ENCODE assay signal across 18 cellular contexts in the genomic region with DNA sequence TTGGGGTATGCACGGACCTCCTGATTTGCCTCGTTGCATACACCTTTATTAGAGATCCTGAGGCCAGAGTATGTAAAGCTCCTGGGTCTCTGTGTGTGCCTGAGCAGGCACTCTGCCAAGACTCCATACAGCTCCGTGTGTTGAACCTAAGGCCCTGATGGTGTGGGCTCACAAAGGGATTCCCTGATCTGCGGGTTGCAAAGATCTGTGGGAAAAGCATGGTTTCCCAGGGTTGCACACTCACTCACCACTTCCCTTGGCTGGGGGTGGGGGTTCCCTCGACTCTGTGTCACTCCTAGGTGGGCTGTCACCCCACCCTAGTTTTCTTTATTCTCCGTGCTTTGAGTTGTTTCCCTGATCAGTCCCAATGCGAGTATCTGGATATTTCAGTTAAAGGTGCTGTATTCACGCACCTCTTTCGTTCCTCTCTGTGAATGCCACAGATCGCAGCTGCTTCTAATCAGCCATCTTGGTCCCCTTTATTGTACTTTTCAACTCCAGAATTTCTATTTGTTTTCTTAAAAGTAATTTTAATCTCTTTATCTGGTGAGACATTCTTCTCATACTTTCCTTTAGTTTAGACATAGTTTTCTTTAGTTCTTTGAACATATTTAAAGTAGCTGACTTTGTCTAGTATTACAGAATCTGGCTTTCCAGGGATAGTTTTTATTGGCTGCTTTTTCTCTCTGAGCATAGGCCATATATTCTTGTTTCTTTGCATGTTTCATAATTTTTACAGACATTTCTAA. TPM values are rescaled to one million over a fixed set of nuclear protein-coding genes. Genes with fewer than 3 reads are reported as not detected.
A peak's percentile ranks its signal among the peaks of the same experiment; 100 is the strongest.
DNase-seq lines count a peak whose midpoint lies in the region; ATAC-seq and TF ChIP-seq lines count a peak whose summit lies in the region.
"Had no signal": no experiment of that assay in that cellular context is flagged by ENCODE, and none has a peak within 500 bp of the region (broad histone marks: within the 10 kb centered on the region; RNA-seq: fewer than 3 reads in every experiment).

No MANE protein-coding gene starts in this region.

- peak overlapping the region; percentile 93 for H2BK120ac ChIP-seq in IMR-90 (ENCODE audit: low read depth, low read length)
- H2BK120ac ChIP-seq in mesendoderm (ENCODE audit: low read depth, low read length) = peak overlapping the region; percentile 28

- H3K4me1 Mint-ChIP-seq in brain = no peaks in the 10 kb centered on the region
- no peaks in the 10 kb centered on the region for H3K4me1 Mint-ChIP-seq in glutamatergic neuron (ENCODE audit: low read depth, unreplicated experiment)

- POLR2A ChIA-PET in AG04450 (lab: Yijun Ruan, JAX) = interaction anchor here (0.6 to 1.5 kb wide), 8 partner anchors 19 to 163 kb away, joined by 3 to 5 read pairs (median 3); partner anchors contain the start of gene F3
- POLR2A ChIA-PET in IMR-90 (lab: Charles Lee; ENCODE audit: unreplicated experiment) = interaction anchor here (0.6 to 2.4 kb wide), 8 partner anchors 8 to 66 kb away, joined by 3 to 28 read pairs (median 4); partner anchors contain the start of gene F3

- H3K4me3 Mint-ChIP-seq in brain = no peak overlapping the region
- H3K4me3 Mint-ChIP-seq in glutamatergic neuron (ENCODE audit: unreplicated experiment) = no peak overlapping the region
- H3K4me3 Mint-ChIP-seq: activated CD8-positive, alpha-beta T cell treated with anti-CD3 and anti-CD28 coated beads for 36 hours had no signal

- H2BK20ac ChIP-seq in IMR-90 (ENCODE audit: low read depth, low read length) = peak overlapping the region; percentile 76

- H3K18ac ChIP-seq in IMR-90 (ENCODE audit: low read depth, low read length) (peak overlapping the region; percentile 77), mesendoderm (ENCODE audit: low read length) (peak overlapping the region; percentile 57)

- H3K9me3 ChIP-seq in AG04450 (ENCODE audit: control insufficient read depth, insufficient read depth, low read length) (peaks cover 4% of the 10 kb centered on the region), IMR-90 (ENCODE audit: control insufficient read depth, insufficient read depth, low read length) (peaks cover 12% of the 10 kb centered on the region; the same call in 1 of the 2 replicates)

- H3K9me1 ChIP-seq in IMR-90 (ENCODE audit: insufficient read depth, low read length) = peaks cover 12% of the 10 kb centered on the region

- H3K14ac ChIP-seq in IMR-90 (replicated peaks; ENCODE audit: low read depth, low read length) = peak overlapping the region; percentile 69

- peak overlapping the region; percentile 85 for H3K23ac ChIP-seq in IMR-90 (ENCODE audit: low read depth, low read length)
- H3K23ac ChIP-seq in mesendoderm (ENCODE audit: low read length) = no peak overlapping the region

- no peak for DNase-seq in AG04450 (ENCODE audit: low read depth, low spot score)
- DNase-seq in IMR-90 = peak; percentile 45
- no peak for DNase-seq in mesendoderm
- DNase-seq in NCI-H748 (lab: John Stamatoyannopoulos, UW; ENCODE audit: unreplicated experiment) = no peak
- DNase-seq in glutamatergic neuron = no peak
- DNase-seq: activated CD8-positive, alpha-beta T cell treated with anti-CD3 and anti-CD28 coated beads for 36 hours; activated effector memory CD4-positive, alpha-beta T cell treated with Interleukin-2 at 50 U/mL for 16 hours; DMS153; Kasumi-1; NCI-H1930; NCI-H82; posterior cingulate gyrus; stimulated activated CD8-positive, alpha-beta memory T cell treated with anti-CD3 and anti-CD28 coated beads, Interleukin-4, amount 100 ng/mL, for 48 hours had no signal

- H3K56ac ChIP-seq in IMR-90 (ENCODE audit: extremely low read depth, insufficient read depth, low read length) = peak overlapping the region; percentile 77
- peak overlapping the region; percentile 88 for H3K56ac ChIP-seq in mesendoderm (ENCODE audit: low read length)

- H3K4me3 ChIP-seq in AG04450 (ENCODE audit: low read depth, low read length) = no peak overlapping the region
- H3K4me3 ChIP-seq in IMR-90 (ENCODE audit: insufficient read depth, low read depth, low read length) = no peak overlapping the region
- H3K4me3 ChIP-seq in mesendoderm (ENCODE audit: low read length) = no peak overlapping the region
- H3K4me3 ChIP-seq: cardiac muscle cell had no signal

- peaks cover 28 to 51% (median 43%) of the 10 kb centered on the region in 5 experiments for H3K9me3 Mint-ChIP-seq in brain
- peaks cover 10% of the 10 kb centered on the region for H3K9me3 Mint-ChIP-seq in glutamatergic neuron (ENCODE audit: unreplicated experiment)

- H2BK15ac ChIP-seq in IMR-90 (ENCODE audit: low read depth, low read length) (peak overlapping the region; percentile 57; the same call in 2 of the 3 replicates), mesendoderm (replicated peaks; ENCODE audit: low read depth) (peak overlapping the region; percentile 21)

- peak overlapping the region; percentile 74 to 95 for H4K8ac ChIP-seq in IMR-90 (ENCODE audit: low read depth in 2 of 2, low read length in 2 of 2)
- H4K8ac ChIP-seq in mesendoderm (ENCODE audit: low read depth, low read length) = no peak overlapping the region

- peak overlapping the region; percentile 16 for H3K9ac ChIP-seq in IMR-90 (ENCODE audit: low read depth, low read length)
- no peak overlapping the region for H3K9ac ChIP-seq in mesendoderm (ENCODE audit: low read length)

- peak overlapping the region; percentile 88 for H2AFZ ChIP-seq in IMR-90 (replicated peaks; ENCODE audit: low read length, poor library complexity)

- H3K27me3 ChIP-seq in AG04450 (ENCODE audit: control insufficient read depth, insufficient read depth, low read length) (no peaks in the 10 kb centered on the region), IMR-90 (ENCODE audit: control insufficient read depth, insufficient read depth, low read length) (no peaks in the 10 kb centered on the region), mesendoderm (ENCODE audit: insufficient read depth, low read length, poor library complexity) (no peaks in the 10 kb centered on the region)
- H3K27me3 ChIP-seq: cardiac muscle cell had no signal

- H3K79me2 ChIP-seq in mesendoderm (ENCODE audit: control insufficient read depth, insufficient read depth, low read length) = no peaks in the 10 kb centered on the region

- peaks cover 0 to 14% of the 10 kb centered on the region in 2 experiments; a peak in 2 of 4 replicates for H3K79me1 ChIP-seq in IMR-90 (ENCODE audit: low read depth in 1 of 2, low read length in 2 of 2)
- no peaks in the 10 kb centered on the region for H3K79me1 ChIP-seq in mesendoderm (ENCODE audit: low read length)

- no peaks in the 10 kb centered on the region for H4K20me1 ChIP-seq in IMR-90 (ENCODE audit: insufficient read depth, low read length)

- in situ Hi-C loops in IMR-90 (cut with MboI; ENCODE audit: low sequenced_read_pairs) = no loop called here

- no peak for TF ChIP-seq POLR2A in IMR-90 (IDR thresholded peaks at IDR 0.05; ENCODE audit: low read depth, low read length)

- no TSS peak for BruUV-seq in IMR-90 (replicated peaks; lab: Mats Ljungman, UMichigan)

- intact Hi-C loops in IMR-90 (cut with micrococcal nuclease) = loop anchor here (1.0 kb wide), 1 partner anchor 36 kb away; no protein-coding TSS in a partner anchor

- peak overlapping the region; percentile 91 for H3K27ac ChIP-seq in AG04450 (ENCODE audit: low read depth, low read length)
- peak overlapping the region; percentile 87 for H3K27ac ChIP-seq in IMR-90 (ENCODE audit: insufficient read depth, low read length)
- peak overlapping the region; percentile 49 for H3K27ac ChIP-seq in mesendoderm (ENCODE audit: low read depth, low read length)
- H3K27ac ChIP-seq: cardiac muscle cell had no signal

- H4K91ac ChIP-seq in IMR-90 (ENCODE audit: insufficient read depth, low read depth, low read length) = peak overlapping the region; percentile 92

- dilution Hi-C loops in IMR-90 (cut with HindIII; ENCODE audit: low sequenced_read_pairs, unreplicated experiment) = no loop called here

- WGBS in IMR-90 (ENCODE audit: extremely low coverage in 2 of 2, insufficient read length in 1 of 2), 2 experiments = 0% methylated on average over 1 of the region's 10 CpGs; no CpG with 5 or more reads in 1 of the 2 experiments
- no CpG with 5 or more reads among the region's 10 CpGs for WGBS in mesendoderm (ENCODE audit: extremely low coverage, insufficient coverage, low lambda C conversion rate)

- H3K27me3 Mint-ChIP-seq in brain = no peaks in the 10 kb centered on the region
- H3K27me3 Mint-ChIP-seq in glutamatergic neuron (ENCODE audit: unreplicated experiment) = no peaks in the 10 kb centered on the region

- peak overlapping the region; percentile 4; the same call in 1 of the 2 replicates for H3K4me2 ChIP-seq in IMR-90 (ENCODE audit: low read depth, low read length)
- H3K4me2 ChIP-seq in mesendoderm (ENCODE audit: low read length) = no peak overlapping the region

- CTCF ChIA-PET in AG04450 (lab: Charles Lee) = no interaction called here
- CTCF ChIA-PET in IMR-90 (lab: Yijun Ruan, JAX) = no interaction called here

- H3K27ac Mint-ChIP-seq in brain (peak overlapping the region in 3 of 5 experiments; percentile 11 to 42 (median 39)), glutamatergic neuron (ENCODE audit: unreplicated experiment) (no peak overlapping the region)
- H3K27ac Mint-ChIP-seq: activated CD8-positive, alpha-beta T cell treated with anti-CD3 and anti-CD28 coated beads for 36 hours had no signal

- peak; percentile 16 for ATAC-seq in IMR-90 (ENCODE audit: low read depth)
- ATAC-seq in HG03354 (IDR thresholded peaks at IDR 0.05; ENCODE audit: poor library complexity, severe bottlenecking, unreplicated experiment) = no peak
- ATAC-seq in activated CD4-positive, CD25-positive, alpha-beta regulatory T cell treated with anti-CD3 and anti-CD28 coated beads, Interleukin-2, amount 50 U/mL, for 24 hours = no peak
- ATAC-seq: activated CD8-positive, alpha-beta T cell treated with anti-CD3 and anti-CD28 coated beads for 36 hours; Right ventricle myocardium inferior had no signal

- H3K4me1 ChIP-seq in IMR-90 (ENCODE audit: control insufficient read depth, insufficient read depth, low read length) = peaks cover 20% of the 10 kb centered on the region
- peaks cover 5% of the 10 kb centered on the region for H3K4me1 ChIP-seq in mesendoderm (ENCODE audit: control insufficient read depth, low read depth, low read length)

- H3K36me3 Mint-ChIP-seq in brain = peaks cover 20% of the 10 kb centered on the region
- H3K36me3 Mint-ChIP-seq in glutamatergic neuron (ENCODE audit: unreplicated experiment) = peaks cover 36% of the 10 kb centered on the region

- TF ChIP-seq RAD21 in IMR-90 (IDR thresholded peaks at IDR 0.05; ENCODE audit: low read length) = no peak

- H2AK5ac ChIP-seq in IMR-90 (ENCODE audit: low read depth, low read length) (peak overlapping the region; percentile 95), mesendoderm (ENCODE audit: low read length) (no peak overlapping the region)

- H3K4ac ChIP-seq in IMR-90 (ENCODE audit: low read depth, low read length) (peak overlapping the region; percentile 89), mesendoderm (ENCODE audit: low read depth, low read length) (no peak overlapping the region)

- H3K36me3 ChIP-seq in IMR-90 (ENCODE audit: control insufficient read depth, insufficient read depth, low read length) (no peaks in the 10 kb centered on the region), mesendoderm (ENCODE audit: control insufficient read depth, insufficient read depth, low read length) (no peaks in the 10 kb centered on the region)
- H3K36me3 ChIP-seq: cardiac muscle cell had no signal

- H2BK5ac ChIP-seq in IMR-90 (ENCODE audit: low read depth, low read length, poor library complexity, severe bottlenecking) (peak overlapping the region; percentile 85), mesendoderm (ENCODE audit: low read length) (peak overlapping the region; percentile 64)

- H2AK9ac ChIP-seq in IMR-90 (replicated peaks; ENCODE audit: low read depth, low read length, poor library complexity) = peak overlapping the region; percentile 74

- H4K5ac ChIP-seq in IMR-90 (ENCODE audit: low read depth, low read length) (peak overlapping the region; percentile 42), mesendoderm (ENCODE audit: low read length) (no peak overlapping the region)

- TF ChIP-seq CTCF in AG04450 (IDR thresholded peaks at IDR 0.05; ENCODE audit: low read depth, low read length) (no peak), IMR-90 (conservative IDR thresholded peaks at IDR 0.05; ENCODE audit: low read depth, low read length) (no peak), brain (conservative IDR thresholded peaks at IDR 0.05) (no peak), glutamatergic neuron (IDR thresholded peaks at IDR 0.05; ENCODE audit: partially characterized antibody, unreplicated experiment) (no peak)

RNA-seq across cellular contexts. Expression of gene F3, which starts 39.0 kb away (rescaled TPM):
- polyA plus RNA-seq in AG04450 (2011; rRNA removed) (319 and 330 TPM in 2 replicates), IMR-90 (2012; rRNA removed) (99.0 and 126 TPM in 2 replicates), brain (ENCODE audit: insufficient read depth, low read depth, low replicate concordance) (13.9 TPM)
- 274 and 343 TPM in 2 replicates for polyA minus RNA-seq in AG04450 (2011; rRNA and poly(A)+ RNA removed)
- total RNA-seq in IMR-90 (2012; rRNA removed) (75.6 and 102 TPM in 2 replicates), glutamatergic neuron (ENCODE audit: unreplicated experiment) (0.93 TPM)
- 45.0 and 45.1 TPM in 2 replicates for polyA plus RNA-seq in IMR-90 (2012; cell fraction: cytosol; rRNA removed)
- polyA plus RNA-seq in IMR-90 (2012; cell fraction: nucleus; rRNA removed; ENCODE audit: low replicate concordance) = 88.3 and 572 TPM in 2 replicates
- 11.9 TPM for polyA plus RNA-seq in mesendoderm (2013, experiment 1 of 2)
- polyA plus RNA-seq in mesendoderm (2013, experiment 2 of 2) = 11.5 TPM
- total RNA-seq: activated CD8-positive, alpha-beta T cell treated with anti-CD3 and anti-CD28 coated beads for 36 hours had no signal
